ENCODE assay signal across 22 cellular contexts in genomic region chr17:4319221-4319620, GRCh38.
"Had no signal": no experiment of that assay in that cellular context is flagged by ENCODE, and none has a peak within 500 bp of the region (broad histone marks: within the 10 kb centered on the region; RNA-seq: fewer than 3 reads in every experiment).

No MANE protein-coding gene starts in this region.

- H3K9me3 Mint-ChIP-seq: activated B cell treated with CpG ODN at 0.5 μM for 24 hours; activated CD4-positive, alpha-beta memory T cell treated with anti-CD3 and anti-CD28 coated beads, Interleukin-2, amount 10 ng/mL, durations not matched to agents 7 days and 5 days; activated naive CD8-positive, alpha-beta T cell treated with anti-CD3 and anti-CD28 coated beads, Interleukin-2, amount 50 U/mL, for 24 hours; activated T-helper 2 cell treated with anti-CD3 and anti-CD28 coated beads, Interferon-gamma antibody, Interleukin-2, Interleukin-4, amounts not matched to agents 10 μg/mL and 5 μg/mL and 100 μg/mL, durations not matched to agents 14 hours and 24 hours and 36 hours; central memory CD8-positive, alpha-beta T cell; naive thymus-derived CD8-positive, alpha-beta T cell had no signal

- DNase-seq: activated B cell treated with CpG ODN at 0.5 μM for 24 hours; activated CD4-positive, alpha-beta memory T cell treated with anti-CD3 and anti-CD28 coated beads, Interleukin-2, amount 10 ng/mL, durations not matched to agents 7 days and 5 days; activated CD4-positive, alpha-beta T cell treated with anti-CD3 and anti-CD28 coated beads for 4 hours; activated CD8-positive, alpha-beta memory T cell treated with anti-CD3 and anti-CD28 coated beads, Interleukin-2, amount 10 ng/mL, durations not matched to agents 7 days and 5 days; activated naive CD4-positive, alpha-beta T cell treated with Interleukin-2 at 50 U/mL for 16 hours; activated naive CD8-positive, alpha-beta T cell treated with anti-CD3 and anti-CD28 coated beads, Interleukin-2, amount 50 U/mL, for 24 hours; activated T-cell treated with anti-CD3 and anti-CD28 coated beads, Interleukin-2, amount 50 U/mL, for 1 hour; anterior cingulate cortex; colonic mucosa; heart right ventricle; mesendoderm; naive thymus-derived CD8-positive, alpha-beta T cell; pancreas; stimulated activated CD4-positive, alpha-beta T cell treated with anti-CD3 and anti-CD28 coated beads, Interleukin-4, amount 100 ng/mL, for 1 hour; thyroid gland had no signal

- H3K27me3 ChIP-seq: colonic mucosa, heart right ventricle, neutrophil, pancreas, thyroid gland had no signal

- H3K4me3 ChIP-seq: colonic mucosa, heart right ventricle, pancreas, smooth muscle cell, thyroid gland had no signal

- H3K9me3 ChIP-seq: colonic mucosa, heart right ventricle, neutrophil, pancreas, thyroid gland had no signal

- H3K27ac ChIP-seq: colonic mucosa, neutrophil, pancreas, thyroid gland had no signal

- ATAC-seq: activated CD8-positive, alpha-beta memory T cell treated with anti-CD3 and anti-CD28 coated beads, Interleukin-2, amount 10 ng/mL, durations not matched to agents 7 days and 5 days; activated naive CD8-positive, alpha-beta T cell treated with anti-CD3 and anti-CD28 coated beads, Interleukin-2, amount 50 U/mL, for 24 hours; esophagus mucosa; heart right ventricle; naive thymus-derived CD8-positive, alpha-beta T cell; sciatic nerve had no signal

- H3K27me3 Mint-ChIP-seq: activated B cell treated with CpG ODN at 0.5 μM for 24 hours; activated CD4-positive, alpha-beta memory T cell treated with anti-CD3 and anti-CD28 coated beads, Interleukin-2, amount 10 ng/mL, durations not matched to agents 7 days and 5 days; activated CD8-positive, alpha-beta memory T cell treated with anti-CD3 and anti-CD28 coated beads, Interleukin-2, amount 10 ng/mL, durations not matched to agents 7 days and 5 days; activated naive CD8-positive, alpha-beta T cell treated with anti-CD3 and anti-CD28 coated beads, Interleukin-2, amount 50 U/mL, for 24 hours; brain; central memory CD8-positive, alpha-beta T cell; naive thymus-derived CD8-positive, alpha-beta T cell had no signal

- H3K27ac Mint-ChIP-seq: activated CD4-positive, alpha-beta memory T cell treated with anti-CD3 and anti-CD28 coated beads, Interleukin-2, amount 10 ng/mL, durations not matched to agents 7 days and 5 days; activated CD8-positive, alpha-beta memory T cell treated with anti-CD3 and anti-CD28 coated beads, Interleukin-2, amount 10 ng/mL, durations not matched to agents 7 days and 5 days; activated naive CD8-positive, alpha-beta T cell treated with anti-CD3 and anti-CD28 coated beads, Interleukin-2, amount 50 U/mL, for 24 hours had no signal

- H3K4me3 Mint-ChIP-seq: activated B cell treated with CpG ODN at 0.5 μM for 24 hours; activated CD4-positive, alpha-beta memory T cell treated with anti-CD3 and anti-CD28 coated beads, Interleukin-2, amount 10 ng/mL, durations not matched to agents 7 days and 5 days; activated CD8-positive, alpha-beta memory T cell treated with anti-CD3 and anti-CD28 coated beads, Interleukin-2, amount 10 ng/mL, durations not matched to agents 7 days and 5 days; activated naive CD8-positive, alpha-beta T cell treated with anti-CD3 and anti-CD28 coated beads, Interleukin-2, amount 50 U/mL, for 24 hours; central memory CD8-positive, alpha-beta T cell; naive thymus-derived CD8-positive, alpha-beta T cell had no signal

- H3K4me2 ChIP-seq: smooth muscle cell had no signal

- H3K36me3 ChIP-seq: colonic mucosa, heart right ventricle, neutrophil, pancreas, thyroid gland had no signal
